10 cellular contexts compared by ENCODE assay signal in genomic region chr16:82010649-82011048, GRCh38. TPM values are rescaled to one million over a fixed set of nuclear protein-coding genes. Genes with fewer than 3 reads are reported as not detected.
DNase-seq lines count a peak whose midpoint lies in the region; ATAC-seq and TF ChIP-seq lines count a peak whose summit lies in the region.
"Had no signal": no experiment of that assay in that cellular context is flagged by ENCODE, and none has a peak within 500 bp of the region (broad histone marks: within the 10 kb centered on the region; RNA-seq: fewer than 3 reads in every experiment).

No MANE protein-coding gene starts in this region.

- H3K27ac Mint-ChIP-seq in GM23338 (no peak overlapping the region), glutamatergic neuron (ENCODE audit: unreplicated experiment) (no peak overlapping the region)
- H3K27ac Mint-ChIP-seq in activated naive CD8-positive, alpha-beta T cell treated with anti-CD3 and anti-CD28 coated beads, Interleukin-2, amount 10 ng/mL, durations not matched to agents 7 days and 5 days, result peak overlapping the region; percentile 83
- H3K27ac Mint-ChIP-seq: type B pancreatic cell had no signal

- H3K27me3 Mint-ChIP-seq in GM23338 (ENCODE audit: insufficient read depth, low read depth, poor library complexity) (no peaks in the 10 kb centered on the region), glutamatergic neuron (ENCODE audit: unreplicated experiment) (peaks cover 3% of the 10 kb centered on the region)
- H3K27me3 Mint-ChIP-seq in activated naive CD8-positive, alpha-beta T cell treated with anti-CD3 and anti-CD28 coated beads, Interleukin-2, amount 10 ng/mL, durations not matched to agents 7 days and 5 days, result peaks cover 9% of the 10 kb centered on the region

- H3K79me2 ChIP-seq in ACC112 (ENCODE audit: control insufficient read depth, insufficient read depth, low read length, unreplicated experiment) (no peaks in the 10 kb centered on the region), GM23338 (replicated peaks; ENCODE audit: insufficient read depth) (no peaks in the 10 kb centered on the region)

- H3K4me3 ChIP-seq in ACC112 (ENCODE audit: low read depth, low read length) (peak overlapping the region; percentile 74), GM23338 (no peak overlapping the region), mononuclear cell (ENCODE audit: low read length) (peak overlapping the region; percentile 48)

- peaks cover 4% of the 10 kb centered on the region for H3K4me1 ChIP-seq in ACC112 (ENCODE audit: control insufficient read depth, insufficient read depth, low read length, unreplicated experiment)
- no peaks in the 10 kb centered on the region for H3K4me1 ChIP-seq in GM23338 (ENCODE audit: insufficient read depth)
- H3K4me1 ChIP-seq in mononuclear cell (ENCODE audit: insufficient read depth, low read length), result peaks cover 10% of the 10 kb centered on the region

- H3K4me2 ChIP-seq in GM23338, result no peak overlapping the region

- no peaks in the 10 kb centered on the region for H3K9me3 ChIP-seq in mononuclear cell (ENCODE audit: low read depth, low read length)

- no peaks in the 10 kb centered on the region for H3F3A ChIP-seq in GM23338 (replicated peaks; ENCODE audit: low read depth)

- TF ChIP-seq CTCF in GM23338 (conservative IDR thresholded peaks at IDR 0.05; ENCODE audit: low read depth in 2 of 2) (no peak), glutamatergic neuron (IDR thresholded peaks at IDR 0.05; ENCODE audit: partially characterized antibody, unreplicated experiment) (no peak)

- H3K36me3 Mint-ChIP-seq in GM23338 (ENCODE audit: low read depth) (peaks cover 32% of the 10 kb centered on the region), glutamatergic neuron (ENCODE audit: unreplicated experiment) (peaks cover 38% of the 10 kb centered on the region)
- peaks cover 36% of the 10 kb centered on the region for H3K36me3 Mint-ChIP-seq in activated naive CD8-positive, alpha-beta T cell treated with anti-CD3 and anti-CD28 coated beads, Interleukin-2, amount 10 ng/mL, durations not matched to agents 7 days and 5 days
- H3K36me3 Mint-ChIP-seq: type B pancreatic cell had no signal

- POLR2A ChIA-PET in activated naive CD8-positive, alpha-beta T cell treated with anti-CD3 and anti-CD28 coated beads, Interleukin-2, amount 10 ng/mL, durations not matched to agents 7 days and 5 days (lab: Charles Lee), result interaction anchor here (1.0 kb wide), 1 partner anchor 13 kb away, joined by 3 read pairs; no protein-coding TSS in a partner anchor

- H3K4me1 Mint-ChIP-seq in GM23338, result no peaks in the 10 kb centered on the region
- H3K4me1 Mint-ChIP-seq in activated naive CD8-positive, alpha-beta T cell treated with anti-CD3 and anti-CD28 coated beads, Interleukin-2, amount 10 ng/mL, durations not matched to agents 7 days and 5 days, result peaks cover 17% of the 10 kb centered on the region
- peaks cover 3% of the 10 kb centered on the region for H3K4me1 Mint-ChIP-seq in glutamatergic neuron (ENCODE audit: low read depth, unreplicated experiment)

- H3K4me3 Mint-ChIP-seq in GM23338, result peak overlapping the region; percentile 59; the same call in 2 of the 3 replicates
- peak overlapping the region; percentile 91 for H3K4me3 Mint-ChIP-seq in activated naive CD8-positive, alpha-beta T cell treated with anti-CD3 and anti-CD28 coated beads, Interleukin-2, amount 10 ng/mL, durations not matched to agents 7 days and 5 days
- no peak overlapping the region for H3K4me3 Mint-ChIP-seq in glutamatergic neuron (ENCODE audit: unreplicated experiment)
- H3K4me3 Mint-ChIP-seq: type B pancreatic cell had no signal

- no peaks in the 10 kb centered on the region for H4K20me1 ChIP-seq in GM23338 (replicated peaks; ENCODE audit: insufficient read depth)

- DNase-seq in GM23338 (ENCODE audit: low spot score) (no peak), glutamatergic neuron (no peak), NCI-H1694 (lab: John Stamatoyannopoulos, UW) (no peak)
- DNase-seq in activated naive CD8-positive, alpha-beta T cell treated with anti-CD3 and anti-CD28 coated beads, Interleukin-2, amount 10 ng/mL, durations not matched to agents 7 days and 5 days, result no peak
- DNase-seq: mesenchymal stem cell had no signal

- H3K36me3 ChIP-seq in ACC112 (ENCODE audit: insufficient read depth, low read length) (no peaks in the 10 kb centered on the region), GM23338 (ENCODE audit: insufficient read depth) (no peaks in the 10 kb centered on the region; the same call in 1 of the 2 replicates)

- no peak overlapping the region for H3K27ac ChIP-seq in ACC112 (ENCODE audit: low read depth, low read length)
- H3K27ac ChIP-seq in GM23338 (ENCODE audit: low read depth), result no peak overlapping the region

- H2AFZ ChIP-seq in ACC112 (ENCODE audit: low read length, unreplicated experiment) (peak overlapping the region; percentile 64), GM23338 (no peak overlapping the region)

- H3K9me3 Mint-ChIP-seq in GM23338, result peaks cover 46% of the 10 kb centered on the region
- H3K9me3 Mint-ChIP-seq in activated naive CD8-positive, alpha-beta T cell treated with anti-CD3 and anti-CD28 coated beads, Interleukin-2, amount 10 ng/mL, durations not matched to agents 7 days and 5 days, result peaks cover 26% of the 10 kb centered on the region
- peaks cover 11% of the 10 kb centered on the region for H3K9me3 Mint-ChIP-seq in glutamatergic neuron (ENCODE audit: unreplicated experiment)

- no peaks in the 10 kb centered on the region; the same call in 1 of the 2 replicates for H3K27me3 ChIP-seq in ACC112 (ENCODE audit: insufficient read depth, low read length)
- no peaks in the 10 kb centered on the region for H3K27me3 ChIP-seq in GM23338 (ENCODE audit: insufficient read depth)
- peaks cover 16% of the 10 kb centered on the region for H3K27me3 ChIP-seq in mononuclear cell (ENCODE audit: insufficient read depth, low read length)

- no peaks in the 10 kb centered on the region for H3K9me2 ChIP-seq in GM23338 (ENCODE audit: insufficient read depth)

- ATAC-seq in GM23338 (no peak), GM21390 (IDR thresholded peaks at IDR 0.05; ENCODE audit: unreplicated experiment) (no peak), HG02623 (IDR thresholded peaks at IDR 0.05; ENCODE audit: unreplicated experiment) (no peak)
- ATAC-seq in activated naive CD8-positive, alpha-beta T cell treated with anti-CD3 and anti-CD28 coated beads, Interleukin-2, amount 10 ng/mL, durations not matched to agents 7 days and 5 days (ENCODE audit: low read depth), result no peak

TF ChIP-seq in GM23338, 12 proteins besides CTCF, POLR2A, EP300 and RAD21 (continues in another document):
- no peak for TF ChIP-seq ZNF114 (CRISPR knock-in tag; IDR thresholded peaks at IDR 0.05)
- TF ChIP-seq CREB1 (CRISPR knock-in tag; IDR thresholded peaks at IDR 0.05; ENCODE audit: low read depth), result no peak
- TF ChIP-seq POLR2AphosphoS5 (IDR thresholded peaks at IDR 0.05; ENCODE audit: low read depth), result no peak
- TF ChIP-seq EZH2 (IDR thresholded peaks at IDR 0.05; ENCODE audit: low read depth, unreplicated experiment), result no peak
- no peak for TF ChIP-seq JUNB (IDR thresholded peaks at IDR 0.05; ENCODE audit: unreplicated experiment)
- TF ChIP-seq, protein P1, sequence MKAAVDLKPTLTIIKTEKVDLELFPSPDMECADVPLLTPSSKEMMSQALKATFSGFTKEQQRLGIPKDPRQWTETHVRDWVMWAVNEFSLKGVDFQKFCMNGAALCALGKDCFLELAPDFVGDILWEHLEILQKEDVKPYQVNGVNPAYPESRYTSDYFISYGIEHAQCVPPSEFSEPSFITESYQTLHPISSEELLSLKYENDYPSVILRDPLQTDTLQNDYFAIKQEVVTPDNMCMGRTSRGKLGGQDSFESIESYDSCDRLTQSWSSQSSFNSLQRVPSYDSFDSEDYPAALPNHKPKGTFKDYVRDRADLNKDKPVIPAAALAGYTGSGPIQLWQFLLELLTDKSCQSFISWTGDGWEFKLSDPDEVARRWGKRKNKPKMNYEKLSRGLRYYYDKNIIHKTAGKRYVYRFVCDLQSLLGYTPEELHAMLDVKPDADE (IDR thresholded peaks at IDR 0.05), result no peak
- TF ChIP-seq EZH2phosphoT487 (IDR thresholded peaks at IDR 0.05; ENCODE audit: unreplicated experiment), result no peak
- no peak for TF ChIP-seq NANOG (IDR thresholded peaks at IDR 0.05; ENCODE audit: borderline replicate concordance)

RNA-seq across cellular contexts. Expression of gene SDR42E1, which starts 0.6 kb away (rescaled TPM):
- 0.03 and 0.04 TPM in 2 replicates for total RNA-seq in GM23338 (2014; rRNA removed; shearing (Covaris generic))
- polyA plus RNA-seq in GM23338 (2016; fragmentation: Nextera tagmentation; extraction: Ambion mirVana), result not detected in 2 replicates
- total RNA-seq in activated naive CD8-positive, alpha-beta T cell treated with anti-CD3 and anti-CD28 coated beads, Interleukin-2, amount 10 ng/mL, durations not matched to agents 7 days and 5 days, result 10 to 100 TPM; 12.5 to 13.9 TPM
- total RNA-seq in mononuclear cell, result 2.8 TPM
- total RNA-seq in glutamatergic neuron (ENCODE audit: unreplicated experiment), result 0.20 TPM

RNA-seq across cellular contexts. Expression of gene HSD17B2, which starts 24.4 kb away (rescaled TPM):
- not detected in 2 replicates for total RNA-seq in GM23338 (2014; rRNA removed; shearing (Covaris generic))
- polyA plus RNA-seq in GM23338 (2016; fragmentation: Nextera tagmentation; extraction: Ambion mirVana), result 0.03 and 0.29 TPM in 2 replicates
- not detected for total RNA-seq in activated naive CD8-positive, alpha-beta T cell treated with anti-CD3 and anti-CD28 coated beads, Interleukin-2, amount 10 ng/mL, durations not matched to agents 7 days and 5 days
- total RNA-seq in mononuclear cell, result not detected
- not detected for total RNA-seq in glutamatergic neuron (ENCODE audit: unreplicated experiment)
